14 cellular contexts compared by ENCODE assay signal in the genomic region with DNA sequence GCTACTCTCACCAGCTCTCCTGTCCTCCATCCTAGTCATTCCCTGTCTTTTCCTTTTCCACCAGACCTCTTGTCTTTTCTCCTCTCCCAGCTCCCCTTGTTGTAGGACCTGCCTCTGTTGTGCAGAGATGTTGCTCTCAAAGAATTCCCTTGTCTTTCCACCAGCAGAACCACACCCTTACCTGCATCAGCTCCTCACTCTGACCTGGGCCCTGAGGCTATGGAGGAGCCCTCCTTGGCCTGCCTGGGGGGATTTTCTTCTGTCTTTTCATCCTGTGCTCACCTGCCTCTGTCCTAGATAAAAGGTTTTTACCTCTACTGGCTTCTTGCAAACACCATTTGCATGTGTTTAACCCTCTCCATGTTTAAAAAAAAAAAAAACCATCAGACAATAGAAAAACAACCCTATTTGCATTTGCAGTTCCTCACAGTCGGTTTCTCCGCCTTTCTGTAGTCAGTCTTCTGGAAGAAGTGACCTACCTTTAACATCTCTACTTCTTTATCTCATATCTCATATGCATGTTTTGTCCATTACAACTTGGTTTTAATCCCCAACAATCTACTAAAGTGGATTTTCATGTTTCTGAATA.
DNase-seq lines count a peak whose midpoint lies in the region; ATAC-seq and TF ChIP-seq lines count a peak whose summit lies in the region.
"Had no signal": no experiment of that assay in that cellular context is flagged by ENCODE, and none has a peak within 500 bp of the region (broad histone marks: within the 10 kb centered on the region; RNA-seq: fewer than 3 reads in every experiment).

No MANE protein-coding gene starts in this region.

- no peaks in the 10 kb centered on the region for H3K36me3 ChIP-seq in NT2/D1 (ENCODE audit: insufficient read depth, insufficient read length, low read length)
- H3K36me3 ChIP-seq: HAP-1 had no signal

- no peaks in the 10 kb centered on the region for H3K4me1 ChIP-seq in NT2/D1 (ENCODE audit: insufficient read depth, insufficient read length)
- H3K4me1 ChIP-seq: HAP-1 had no signal

- TF ChIP-seq CTCF in GM13977 (IDR thresholded peaks at IDR 0.05; ENCODE audit: extremely low read depth, insufficient read depth, missing control alignments): no peak

- no peaks in the 10 kb centered on the region for H3K27me3 ChIP-seq in NT2/D1 (ENCODE audit: insufficient read depth, insufficient read length)

- peaks cover 25% of the 10 kb centered on the region for H3K9me3 ChIP-seq in NT2/D1 (ENCODE audit: insufficient read depth, low read length)
- H3K9me3 ChIP-seq: HAP-1 had no signal

- peaks cover 58% of the 10 kb centered on the region for H3K36me3 Mint-ChIP-seq in stimulated activated memory B cell treated with anti-CD40 and anti-IgM and Interleukin-4, amounts not matched to agents 10 μg/mL and 1 μg/mL and 100 μg/mL, for 72 hours

- ATAC-seq in GM19324 (IDR thresholded peaks at IDR 0.05; ENCODE audit: low FRiP score, unreplicated experiment) (peak; percentile 57), GM19467 (IDR thresholded peaks at IDR 0.05; ENCODE audit: unreplicated experiment) (no peak), GM19023 (IDR thresholded peaks at IDR 0.05; ENCODE audit: unreplicated experiment) (no peak)
- peak; percentile 64 for ATAC-seq in stimulated activated memory B cell treated with anti-CD40 and anti-IgM and Interleukin-4, amounts not matched to agents 10 μg/mL and 1 μg/mL and 100 μg/mL, for 72 hours
- ATAC-seq: K562 had no signal

- H3K4me3 Mint-ChIP-seq in stimulated activated memory B cell treated with anti-CD40 and anti-IgM and Interleukin-4, amounts not matched to agents 10 μg/mL and 1 μg/mL and 100 μg/mL, for 72 hours: no peak overlapping the region

- peaks cover 24% of the 10 kb centered on the region for H3K4me1 Mint-ChIP-seq in stimulated activated memory B cell treated with anti-CD40 and anti-IgM and Interleukin-4, amounts not matched to agents 10 μg/mL and 1 μg/mL and 100 μg/mL, for 72 hours

- no peaks in the 10 kb centered on the region for H3K9me3 Mint-ChIP-seq in stimulated activated memory B cell treated with anti-CD40 and anti-IgM and Interleukin-4, amounts not matched to agents 10 μg/mL and 1 μg/mL and 100 μg/mL, for 72 hours

- no peak overlapping the region for H3K9ac ChIP-seq in NT2/D1 (ENCODE audit: insufficient read length, low read depth)

- in situ Hi-C loops in GM13977 (cut with MboI; ENCODE audit: low pct_unique_long_range_greater_than_20kb, low sequenced_read_pairs, unreplicated experiment): no loop called here

- H3K27ac Mint-ChIP-seq in stimulated activated memory B cell treated with anti-CD40 and anti-IgM and Interleukin-4, amounts not matched to agents 10 μg/mL and 1 μg/mL and 100 μg/mL, for 72 hours: no peak overlapping the region

- no peaks in the 10 kb centered on the region for H3K27me3 Mint-ChIP-seq in stimulated activated memory B cell treated with anti-CD40 and anti-IgM and Interleukin-4, amounts not matched to agents 10 μg/mL and 1 μg/mL and 100 μg/mL, for 72 hours

- no peak overlapping the region for H3K4me3 ChIP-seq in NT2/D1 (ENCODE audit: insufficient read length, low read depth)
- H3K4me3 ChIP-seq: HAP-1, K562 had no signal

- DNase-seq in NT2/D1 (ENCODE audit: low read depth, low spot score) (peak; percentile 8), germinal center (ENCODE audit: low spot score) (peak; percentile 10), GM13977 (ENCODE audit: low spot score) (no peak)
- DNase-seq: AML-193, COR-L47, NCI-H187, NCI-H345, NCI-H69 had no signal

Comparison
In these comparisons a context has a peak if more than half of its experiments do, and no peak if none do; other contexts are left out.
1. ATAC-seq: peak in GM19324 (single experiment) and stimulated activated memory B cell treated with anti-CD40 and anti-IgM and Interleukin-4, amounts not matched to agents 10 μg/mL and 1 μg/mL and 100 μg/mL, for 72 hours (single experiment); none in GM19467 (single experiment) and GM19023 (single experiment).